8 cellular contexts compared by ENCODE assay signal in genomic region chr1:21261551-21262281, GRCh38. TPM values are rescaled to one million over a fixed set of nuclear protein-coding genes. Genes with fewer than 3 reads are reported as not detected.
DNase-seq lines count a peak whose midpoint lies in the region; ATAC-seq and TF ChIP-seq lines count a peak whose summit lies in the region.

No MANE protein-coding gene starts in this region.

- peak in 1 of 6 experiments; percentile 20 for TF ChIP-seq CTCF in adrenal gland (IDR thresholded peaks at IDR 0.05)
- TF ChIP-seq CTCF in right atrium auricular region (IDR thresholded peaks at IDR 0.05) = no peak

- peak; percentile 64 for DNase-seq in KBM-7
- peak; percentile 90 to 96 (median 94) for DNase-seq in adrenal gland
- DNase-seq in right atrium auricular region (ENCODE audit: low spot score) = peak; percentile 95
- DNase-seq in stimulated activated CD4-positive, alpha-beta T cell treated with anti-CD3 and anti-CD28 coated beads, Interleukin-4, amount 100 ng/mL, for 24 hours = no peak
- no peak for DNase-seq in NCI-H82 (lab: John Stamatoyannopoulos, UW)

- no peaks in the 10 kb centered on the region for H3K27me3 ChIP-seq in BLaER1
- H3K27me3 ChIP-seq in adrenal gland = no peaks in the 10 kb centered on the region
- H3K27me3 ChIP-seq in right atrium auricular region = no peaks in the 10 kb centered on the region
- no peaks in the 10 kb centered on the region for H3K27me3 ChIP-seq in rectal smooth muscle tissue (ENCODE audit: control insufficient read depth, insufficient read depth, low read length)

- H3K4me1 ChIP-seq in BLaER1 (peaks cover 40% of the 10 kb centered on the region), adrenal gland (replicated peaks in 1 of 2) (peaks cover 27 to 72% of the 10 kb centered on the region in 2 donors), right atrium auricular region (peaks cover 0 to 73% of the 10 kb centered on the region in 2 donors), rectal smooth muscle tissue (ENCODE audit: control insufficient read depth, insufficient read depth, low read length) (peaks cover 19% of the 10 kb centered on the region)

- no peak for ATAC-seq in HG02571 (IDR thresholded peaks at IDR 0.05; ENCODE audit: unreplicated experiment)

- H3K9ac ChIP-seq in BLaER1 = peak overlapping the region; percentile 44
- no peak overlapping the region for H3K9ac ChIP-seq in rectal smooth muscle tissue (ENCODE audit: low read length)

- H3K36me3 ChIP-seq in BLaER1 (0 out of 2 replicates have a peak, but pooled peaks cover under 1% of the 10 kb centered on the region), adrenal gland (replicated peaks in 1 of 2) (peaks cover 0 to 45% of the 10 kb centered on the region in 2 donors), right atrium auricular region (peaks cover 51% of the 10 kb centered on the region), rectal smooth muscle tissue (ENCODE audit: control insufficient read depth, insufficient read depth, low read length) (peaks cover 18% of the 10 kb centered on the region)

- no peaks in the 10 kb centered on the region for H3K9me3 ChIP-seq in BLaER1
- no peaks in the 10 kb centered on the region for H3K9me3 ChIP-seq in adrenal gland (replicated peaks in 1 of 3)
- H3K9me3 ChIP-seq in right atrium auricular region = no peaks in the 10 kb centered on the region

- WGBS in adrenal gland, 4 donors = 18 to 29% (median 20%) methylated on average over 18 to 20 of the region's 20 CpGs

- intact Hi-C loops in adrenal gland (cut with DNase I) = no loop called here

- H3K27ac ChIP-seq in BLaER1 (peak overlapping the region; percentile 66), adrenal gland (peak overlapping the region; percentile 82 to 99 (median 97)), right atrium auricular region (peak overlapping the region; percentile 97 to 98), rectal smooth muscle tissue (ENCODE audit: low read depth, low read length) (peak overlapping the region; percentile 78)

- H3K4me3 ChIP-seq in BLaER1 (no peak overlapping the region), adrenal gland (peak overlapping the region in 1 of 4 donors; percentile 27), right atrium auricular region (peak overlapping the region in 1 of 2 donors; percentile 22), rectal smooth muscle tissue (ENCODE audit: low read length) (peak overlapping the region; percentile 5)

- TF ChIP-seq POLR2A in adrenal gland (IDR thresholded peaks at IDR 0.05) = peak in 1 of 2 donors; percentile 81

- H3K4me2 ChIP-seq in BLaER1 = peak overlapping the region; percentile 85

- H4K20me1 ChIP-seq in BLaER1 = no peaks in the 10 kb centered on the region

- in situ Hi-C loops in KBM-7 (cut with MboI; ENCODE audit: low pct_unique_long_range_greater_than_20kb, low sequenced_read_pairs) = no loop called here

RNA-seq across cellular contexts. Expression of gene ECE1, which starts 28.5 kb away (rescaled TPM):
- total RNA-seq in adrenal gland = 100 to 1,000 TPM; 173 to 588 (median 259) TPM
- 100 to 1,000 TPM; 150 to 327 (median 176) TPM for polyA plus RNA-seq in adrenal gland
- 100 to 1,000 TPM in 1 of 2 donors, 10 to 100 TPM in 1; 83.7 to 152 TPM for total RNA-seq in right atrium auricular region

Comparison
In these comparisons a context has a peak if more than half of its experiments do, and no peak if none do; other contexts are left out.
1. DNase-seq: peak in KBM-7 (single experiment), adrenal gland (7 of 7) and right atrium auricular region (single experiment); none in stimulated activated CD4-positive, alpha-beta T cell treated with anti-CD3 and anti-CD28 coated beads, Interleukin-4, amount 100 ng/mL, for 24 hours (single experiment) and NCI-H82 (single experiment).
2. Peak in every context shown above with its lines, with median percentiles within 50 percentile points of each other: H3K27ac ChIP-seq.